11 cellular contexts compared by ENCODE assay signal in genomic region chr10:28839600-28840007, GRCh38.
DNase-seq lines count a peak whose midpoint lies in the region; ATAC-seq and TF ChIP-seq lines count a peak whose summit lies in the region.
"Had no signal": no experiment of that assay in that cellular context is flagged by ENCODE, and none has a peak within 500 bp of the region (broad histone marks: within the 10 kb centered on the region; RNA-seq: fewer than 3 reads in every experiment).

No MANE protein-coding gene starts in this region.

- no peak overlapping the region for H3K27ac ChIP-seq in substantia nigra (ENCODE audit: low read depth, low read length, poor library complexity, severe bottlenecking)

- H3K4me3 Mint-ChIP-seq in type B pancreatic cell, result no peak overlapping the region
- H3K4me3 Mint-ChIP-seq: activated naive CD4-positive, alpha-beta T cell treated with anti-CD3 and anti-CD28 coated beads, Interleukin-2, amount 50 U/mL, for 24 hours; neural crest cell had no signal

- ATAC-seq in left cardiac atrium (peak; percentile 90 to 95), GM18520 (IDR thresholded peaks at IDR 0.05; ENCODE audit: unreplicated experiment) (no peak), HG03439 (IDR thresholded peaks at IDR 0.05; ENCODE audit: unreplicated experiment) (no peak)
- ATAC-seq: activated CD4-positive, CD25-positive, alpha-beta regulatory T cell treated with anti-CD3 and anti-CD28 coated beads, Interleukin-2, amount 50 U/mL, for 24 hours had no signal

- intact Hi-C loops in left cardiac atrium (cut with DNase I), result loop anchor here in 1 of 2 donors (2.0 kb wide), 1 partner anchor 57 kb away; no protein-coding TSS in a partner anchor

- peak; percentile 76 for DNase-seq in LoVo (ENCODE audit: low spot score)
- peak; percentile 34 for DNase-seq in T1000 (lab: John Stamatoyannopoulos, UW)
- DNase-seq in left cardiac atrium, result peak; percentile 57
- DNase-seq in renal cortical epithelial cell (ENCODE audit: low read depth), result peak; percentile 46
- DNase-seq in substantia nigra (lab: John Stamatoyannopoulos, UW), result no peak
- DNase-seq in type B pancreatic cell (ENCODE audit: extremely low spot score, unreplicated experiment), result no peak

- no peaks in the 10 kb centered on the region for H3K36me3 Mint-ChIP-seq in type B pancreatic cell
- H3K36me3 Mint-ChIP-seq: activated naive CD4-positive, alpha-beta T cell treated with anti-CD3 and anti-CD28 coated beads, Interleukin-2, amount 50 U/mL, for 24 hours had no signal

- no peak for TF ChIP-seq CTCF in type B pancreatic cell (conservative IDR thresholded peaks at IDR 0.05)

- peaks cover 22% of the 10 kb centered on the region for H3K4me1 Mint-ChIP-seq in type B pancreatic cell (ENCODE audit: unreplicated experiment)
- H3K4me1 Mint-ChIP-seq: activated naive CD4-positive, alpha-beta T cell treated with anti-CD3 and anti-CD28 coated beads, Interleukin-2, amount 50 U/mL, for 24 hours had no signal

- no peaks in the 10 kb centered on the region for H3K9me3 Mint-ChIP-seq in type B pancreatic cell
- H3K9me3 Mint-ChIP-seq: activated naive CD4-positive, alpha-beta T cell treated with anti-CD3 and anti-CD28 coated beads, Interleukin-2, amount 50 U/mL, for 24 hours; neural crest cell had no signal

- H3K27ac Mint-ChIP-seq in type B pancreatic cell, result no peak overlapping the region
- H3K27ac Mint-ChIP-seq: activated naive CD4-positive, alpha-beta T cell treated with anti-CD3 and anti-CD28 coated beads, Interleukin-2, amount 50 U/mL, for 24 hours had no signal

- peaks cover 3% of the 10 kb centered on the region for H3K27me3 Mint-ChIP-seq in type B pancreatic cell

Comparison
In these comparisons a context has a peak if more than half of its experiments do, and no peak if none do; other contexts are left out.
1. DNase-seq: peak in LoVo (single experiment), T1000 (single experiment), left cardiac atrium (single experiment) and renal cortical epithelial cell (single experiment); none in substantia nigra (0 of 49) and type B pancreatic cell (single experiment).
2. ATAC-seq: peak in left cardiac atrium (2 of 2); none in GM18520 (single experiment) and HG03439 (single experiment).